In genomic region chr3:62143843-62144450, GRCh38 we compare ENCODE assay signal across 1 cellular context.
TF ChIP-seq lines count a peak whose summit lies in the region.

No MANE protein-coding gene starts in this region.

TF ChIP-seq in HepG2, 621 proteins besides CTCF, POLR2A, EP300 and RAD21 (continued from another document and continues in another):
- TF ChIP-seq ZBTB40 (IDR thresholded peaks at IDR 0.05): no peak
- peak; percentile 77 for TF ChIP-seq ZBTB40 (CRISPR knock-in tag; IDR thresholded peaks at IDR 0.05)
- TF ChIP-seq FOXA1 (IDR thresholded peaks at IDR 0.05): no peak
- peak; percentile 42; the same call in 1 of the 2 replicates for TF ChIP-seq FOXA1 (CRISPR knock-in tag; IDR thresholded peaks at IDR 0.05)
- TF ChIP-seq FOXK1 (CRISPR knock-in tag; IDR thresholded peaks at IDR 0.05; ENCODE audit: borderline replicate concordance, low read depth): no peak
- TF ChIP-seq GFI1 (CRISPR knock-in tag; IDR thresholded peaks at IDR 0.05; ENCODE audit: borderline replicate concordance): peak; percentile 73; the same call in 1 of the 2 replicates
- TF ChIP-seq CBX1 (IDR thresholded peaks at IDR 0.05; ENCODE audit: low read depth): no peak
- TF ChIP-seq UBTF (CRISPR knock-in tag; IDR thresholded peaks at IDR 0.05): no peak
- TF ChIP-seq ZNF678 (CRISPR knock-in tag; IDR thresholded peaks at IDR 0.05): no peak
- TF ChIP-seq ZNF598 (CRISPR knock-in tag; IDR thresholded peaks at IDR 0.05; ENCODE audit: borderline replicate concordance): no peak
- no peak for TF ChIP-seq DZIP1 (CRISPR knock-in tag; IDR thresholded peaks at IDR 0.05)
- TF ChIP-seq, protein P1, sequence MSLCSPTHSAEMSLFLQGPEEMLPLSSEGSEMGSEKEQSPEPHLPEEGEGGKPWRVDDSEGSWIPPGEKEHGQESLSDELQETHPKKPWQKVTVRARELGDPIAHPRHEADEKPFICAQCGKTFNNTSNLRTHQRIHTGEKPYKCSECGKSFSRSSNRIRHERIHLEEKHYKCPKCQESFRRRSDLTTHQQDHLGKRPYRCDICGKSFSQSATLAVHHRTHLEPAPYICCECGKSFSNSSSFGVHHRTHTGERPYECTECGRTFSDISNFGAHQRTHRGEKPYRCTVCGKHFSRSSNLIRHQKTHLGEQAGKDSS (CRISPR knock-in tag; IDR thresholded peaks at IDR 0.05; ENCODE audit: borderline replicate concordance, low read depth): no peak
- TF ChIP-seq IRF1 (CRISPR knock-in tag; IDR thresholded peaks at IDR 0.05; ENCODE audit: low read depth): no peak
- no peak for TF ChIP-seq SKI (IDR thresholded peaks at IDR 0.05; ENCODE audit: partially characterized antibody)
- TF ChIP-seq, protein P2, sequence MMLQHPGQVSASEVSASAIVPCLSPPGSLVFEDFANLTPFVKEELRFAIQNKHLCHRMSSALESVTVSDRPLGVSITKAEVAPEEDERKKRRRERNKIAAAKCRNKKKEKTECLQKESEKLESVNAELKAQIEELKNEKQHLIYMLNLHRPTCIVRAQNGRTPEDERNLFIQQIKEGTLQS (CRISPR knock-in tag; IDR thresholded peaks at IDR 0.05): no peak
- TF ChIP-seq ZNF782 (CRISPR knock-in tag; IDR thresholded peaks at IDR 0.05; ENCODE audit: borderline replicate concordance): no peak
- TF ChIP-seq ZNF772 (CRISPR knock-in tag; IDR thresholded peaks at IDR 0.05): no peak
- no peak for TF ChIP-seq FOXP1 (IDR thresholded peaks at IDR 0.05)
- peak; percentile 13; the same call in 1 of the 2 replicates for TF ChIP-seq FOXP1 (CRISPR knock-in tag; IDR thresholded peaks at IDR 0.05)
- TF ChIP-seq ZSCAN5A (CRISPR knock-in tag; IDR thresholded peaks at IDR 0.05; ENCODE audit: borderline replicate concordance): no peak
- no peak for TF ChIP-seq ZNF263 (CRISPR knock-in tag; IDR thresholded peaks at IDR 0.05)
- no peak for TF ChIP-seq SOX6 (IDR thresholded peaks at IDR 0.05)
- peak; percentile 23; the same call in 1 of the 2 replicates for TF ChIP-seq SOX6 (CRISPR knock-in tag; IDR thresholded peaks at IDR 0.05)
- TF ChIP-seq ZFY (CRISPR knock-in tag; IDR thresholded peaks at IDR 0.05): no peak
- TF ChIP-seq, protein P3, sequence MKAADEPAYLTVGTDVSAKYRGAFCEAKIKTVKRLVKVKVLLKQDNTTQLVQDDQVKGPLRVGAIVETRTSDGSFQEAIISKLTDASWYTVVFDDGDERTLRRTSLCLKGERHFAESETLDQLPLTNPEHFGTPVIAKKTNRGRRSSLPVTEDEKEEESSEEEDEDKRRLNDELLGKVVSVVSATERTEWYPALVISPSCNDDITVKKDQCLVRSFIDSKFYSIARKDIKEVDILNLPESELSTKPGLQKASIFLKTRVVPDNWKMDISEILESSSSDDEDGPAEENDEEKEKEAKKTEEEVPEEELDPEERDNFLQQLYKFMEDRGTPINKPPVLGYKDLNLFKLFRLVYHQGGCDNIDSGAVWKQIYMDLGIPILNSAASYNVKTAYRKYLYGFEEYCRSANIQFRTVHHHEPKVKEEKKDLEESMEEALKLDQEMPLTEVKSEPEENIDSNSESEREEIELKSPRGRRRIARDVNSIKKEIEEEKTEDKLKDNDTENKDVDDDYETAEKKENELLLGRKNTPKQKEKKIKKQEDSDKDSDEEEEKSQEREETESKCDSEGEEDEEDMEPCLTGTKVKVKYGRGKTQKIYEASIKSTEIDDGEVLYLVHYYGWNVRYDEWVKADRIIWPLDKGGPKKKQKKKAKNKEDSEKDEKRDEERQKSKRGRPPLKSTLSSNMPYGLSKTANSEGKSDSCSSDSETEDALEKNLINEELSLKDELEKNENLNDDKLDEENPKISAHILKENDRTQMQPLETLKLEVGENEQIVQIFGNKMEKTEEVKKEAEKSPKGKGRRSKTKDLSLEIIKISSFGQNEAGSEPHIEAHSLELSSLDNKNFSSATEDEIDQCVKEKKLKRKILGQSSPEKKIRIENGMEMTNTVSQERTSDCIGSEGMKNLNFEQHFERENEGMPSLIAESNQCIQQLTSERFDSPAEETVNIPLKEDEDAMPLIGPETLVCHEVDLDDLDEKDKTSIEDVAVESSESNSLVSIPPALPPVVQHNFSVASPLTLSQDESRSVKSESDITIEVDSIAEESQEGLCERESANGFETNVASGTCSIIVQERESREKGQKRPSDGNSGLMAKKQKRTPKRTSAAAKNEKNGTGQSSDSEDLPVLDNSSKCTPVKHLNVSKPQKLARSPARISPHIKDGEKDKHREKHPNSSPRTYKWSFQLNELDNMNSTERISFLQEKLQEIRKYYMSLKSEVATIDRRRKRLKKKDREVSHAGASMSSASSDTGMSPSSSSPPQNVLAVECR (CRISPR knock-in tag; IDR thresholded peaks at IDR 0.05; ENCODE audit: borderline replicate concordance): no peak
- no peak for TF ChIP-seq TGIF2 (CRISPR knock-in tag; IDR thresholded peaks at IDR 0.05)
